In the genomic region with DNA sequence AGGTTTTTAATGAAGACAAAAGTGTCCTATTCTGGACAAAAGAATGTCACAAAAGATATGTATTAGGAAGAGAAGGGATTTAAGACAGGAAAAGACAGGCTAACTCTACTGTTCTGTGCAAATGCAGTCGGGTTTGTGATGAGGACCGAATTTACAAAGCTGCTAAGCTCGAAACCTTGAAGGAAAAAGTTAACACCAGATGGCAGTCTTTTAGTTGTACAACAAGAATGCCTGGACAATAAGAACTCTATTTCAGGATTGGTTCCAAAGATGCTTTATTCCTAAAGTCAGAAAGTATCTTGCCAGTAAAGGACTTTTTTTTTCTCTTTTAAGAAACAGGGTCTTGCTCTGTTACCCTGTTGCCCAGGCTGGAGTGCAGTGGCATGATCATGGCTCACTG, we compare ENCODE assay signal across 12 cellular contexts. TPM values are rescaled to one million over a fixed set of nuclear protein-coding genes. Genes with fewer than 3 reads are reported as not detected.
DNase-seq lines count a peak whose midpoint lies in the region; FAIRE-seq and TF ChIP-seq lines count a peak whose summit lies in the region.
"Had no signal": no experiment of that assay in that cellular context is flagged by ENCODE, and none has a peak within 500 bp of the region (broad histone marks: within the 10 kb centered on the region; RNA-seq: fewer than 3 reads in every experiment).

No MANE protein-coding gene starts in this region.

- H3K27me3 ChIP-seq in adrenal gland = no peaks in the 10 kb centered on the region
- H3K27me3 ChIP-seq: esophagus squamous epithelium, neutrophil had no signal

- TF ChIP-seq CTCF in adrenal gland (IDR thresholded peaks at IDR 0.05) = peak; percentile 17 to 52 (median 44)
- TF ChIP-seq CTCF in kidney (IDR thresholded peaks at IDR 0.05; ENCODE audit: borderline replicate concordance, extremely low read depth, insufficient read depth) = peak; percentile 10

- no peak for FAIRE-seq in kidney (lab: Jason Lieb, UNC)

- H3K4me1 ChIP-seq in adrenal gland (replicated peaks in 1 of 2) = peaks cover 0 to 13% of the 10 kb centered on the region in 2 donors
- H3K4me1 ChIP-seq in kidney (ENCODE audit: control insufficient read depth in 1 of 2, insufficient read depth in 1 of 2, low read depth in 1 of 2, low read length in 2 of 2) = no peaks in the 10 kb centered on the region
- H3K4me1 ChIP-seq: esophagus squamous epithelium had no signal

- H3K36me3 ChIP-seq in adrenal gland (replicated peaks in 1 of 2) (no peaks in the 10 kb centered on the region), kidney (ENCODE audit: control insufficient read depth in 1 of 2, insufficient read depth in 2 of 2, low read length in 2 of 2) (no peaks in the 10 kb centered on the region)
- H3K36me3 ChIP-seq: esophagus squamous epithelium, neutrophil had no signal

- no peak for TF ChIP-seq POLR2A in adrenal gland (IDR thresholded peaks at IDR 0.05)

- H3K4me3 ChIP-seq in adrenal gland = no peak overlapping the region
- no peak overlapping the region for H3K4me3 ChIP-seq in kidney (ENCODE audit: low read length in 2 of 2)
- H3K4me3 ChIP-seq: esophagus squamous epithelium, SK-N-MC had no signal

- intact Hi-C loops in adrenal gland (cut with DNase I) = no loop called here
- intact Hi-C loops in kidney (cut with DNase I) = no loop called here

- H3K9ac ChIP-seq in kidney (ENCODE audit: low read length in 2 of 2) = no peak overlapping the region

- DNase-seq in Ammon's horn (ENCODE audit: low spot score) = peak; percentile 20
- DNase-seq in HT-29 (ENCODE audit: low spot score) = peak; percentile 36
- DNase-seq in adrenal gland = peak in 2 of 7 donors; percentile 13 to 15
- DNase-seq in kidney = no peak
- DNase-seq in nucleus accumbens (lab: John Stamatoyannopoulos, UW) = no peak
- DNase-seq in CD1c-positive myeloid dendritic cell (ENCODE audit: extremely low spot score) = no peak
- DNase-seq in activated naive CD4-positive, alpha-beta T cell treated with Interleukin-2 at 50 U/mL for 16 hours = no peak
- no peak for DNase-seq in activated CD4-positive, alpha-beta T cell treated with anti-CD3 and anti-CD28 coated beads, Interleukin-2, amount 50 U/mL, for 4 hours
- DNase-seq: esophagus squamous epithelium; stimulated activated CD8-positive, alpha-beta memory T cell treated with anti-CD3 and anti-CD28 coated beads, Interleukin-4, amount 100 ng/mL, for 48 hours had no signal

- no peaks in the 10 kb centered on the region for H3K9me3 ChIP-seq in adrenal gland (replicated peaks in 1 of 3)
- H3K9me3 ChIP-seq in kidney (ENCODE audit: control insufficient read depth in 1 of 2, low read length in 2 of 2) = no peaks in the 10 kb centered on the region
- H3K9me3 ChIP-seq: esophagus squamous epithelium, neutrophil had no signal

- 43 to 55% (median 48%) methylated on average over 3 of the region's 3 CpGs for WGBS in adrenal gland, 4 donors

- H3K27ac ChIP-seq in adrenal gland (no peak overlapping the region), kidney (ENCODE audit: low read depth in 2 of 2, low read length in 2 of 2) (no peak overlapping the region)
- H3K27ac ChIP-seq: esophagus squamous epithelium, neutrophil, SK-N-MC had no signal

RNA-seq across cellular contexts. Expression of a gene that starts 51.1 kb away (rescaled TPM):
- not detected in 2 replicates for total RNA-seq in HT-29 (2014; rRNA removed; shearing (Covaris generic))
- total RNA-seq in adrenal gland = 10 to 100 TPM in 1 of 8 donors, 1 to 10 TPM in 7; 2.5 to 27.1 (median 6.4) TPM
- 10 to 100 TPM in 1 of 3 donors, 1 to 10 TPM in 2; 2.1 to 12.6 (median 4.1) TPM for polyA plus RNA-seq in adrenal gland
- total RNA-seq in kidney = 1.2 TPM
- polyA plus RNA-seq in kidney (ENCODE audit: insufficient read depth, low read depth, low replicate concordance) = 0.47 TPM

Comparison
In these comparisons a context has a peak if more than half of its experiments do, and no peak if none do; other contexts are left out.
1. DNase-seq: peak in Ammon's horn (single experiment) and HT-29 (single experiment); none in kidney (single experiment), nucleus accumbens (0 of 56), CD1c-positive myeloid dendritic cell (single experiment), activated naive CD4-positive, alpha-beta T cell treated with Interleukin-2 at 50 U/mL for 16 hours (single experiment) and activated CD4-positive, alpha-beta T cell treated with anti-CD3 and anti-CD28 coated beads, Interleukin-2, amount 50 U/mL, for 4 hours (0 of 2).